ENCODE assay signal across 8 cellular contexts in genomic region chr2:43210467-43211303, GRCh38. TPM values are rescaled to one million over a fixed set of nuclear protein-coding genes. Genes with fewer than 3 reads are reported as not detected.
DNase-seq lines count a peak whose midpoint lies in the region; FAIRE-seq and TF ChIP-seq lines count a peak whose summit lies in the region.

No MANE protein-coding gene starts in this region.

- DNase-seq in Jurkat, Clone E6-1 (ENCODE audit: low read depth, low spot score) = peak; percentile 54
- peak; percentile 55 for DNase-seq in activated CD4-positive, alpha-beta T cell treated with anti-CD3 and anti-CD28 coated beads for 48 hours
- DNase-seq in hepatocyte (ENCODE audit: low spot score) = peak; percentile 80
- DNase-seq in stimulated activated naive CD4-positive, alpha-beta T cell treated with Interleukin-2 at 50 U/mL for 16 hours (lab: John Stamatoyannopoulos, UW) = peak; percentile 32
- no peak for DNase-seq in NCI-H1436 treated with DMSO at 0.1 percent for 48 hours (lab: John Stamatoyannopoulos, UW)
- no peak for DNase-seq in iPS-NIHi7 (ENCODE audit: extremely low spot score)
- DNase-seq in mesenteric fat pad (ENCODE audit: low spot score) = no peak
- no peak for DNase-seq in H54 (ENCODE audit: insufficient read length, low spot score)

- FAIRE-seq in H54 (lab: Jason Lieb, UNC) = no peak

- H3K4me1 ChIP-seq in hepatocyte (ENCODE audit: insufficient read depth) = peaks cover 12% of the 10 kb centered on the region

- TF ChIP-seq POLR2A in H54 (IDR thresholded peaks at IDR 0.05; ENCODE audit: low read depth, low read length) = no peak

- H3K79me2 ChIP-seq in hepatocyte = no peaks in the 10 kb centered on the region

- H2AFZ ChIP-seq in hepatocyte = no peak overlapping the region

- no peak overlapping the region for H3K4me2 ChIP-seq in hepatocyte

- H3K27me3 ChIP-seq in hepatocyte = no peaks in the 10 kb centered on the region

- no peaks in the 10 kb centered on the region for H3K9me3 ChIP-seq in hepatocyte (ENCODE audit: low read depth)

- no peaks in the 10 kb centered on the region for H4K20me1 ChIP-seq in hepatocyte (ENCODE audit: insufficient read depth, poor library complexity, severe bottlenecking)

- TF ChIP-seq CTCF in hepatocyte (IDR thresholded peaks at IDR 0.05; ENCODE audit: poor library complexity) = no peak

- H3K27ac ChIP-seq in hepatocyte = peak overlapping the region; percentile 84

- H3K36me3 ChIP-seq in hepatocyte (replicated peaks; ENCODE audit: insufficient read depth, low read depth) = no peaks in the 10 kb centered on the region

- H3K4me3 ChIP-seq in Jurkat, Clone E6-1 (ENCODE audit: low read length) = no peak overlapping the region
- H3K4me3 ChIP-seq in hepatocyte = no peak overlapping the region

- no peaks in the 10 kb centered on the region for H3K9me2 ChIP-seq in hepatocyte (replicated peaks; ENCODE audit: insufficient read depth)

- WGBS in hepatocyte (ENCODE audit: low lambda C conversion rate, missing lambda C conversion rate) = 64% methylated on average over 23 of the region's 23 CpGs

RNA-seq across cellular contexts. Expression of gene ZFP36L2, which starts 15.7 kb away (rescaled TPM):
- 37.3 TPM for polyA plus RNA-seq in Jurkat, Clone E6-1 (2012; ENCODE audit: insufficient read depth, insufficient read length)
- total RNA-seq in hepatocyte = 77.6 and 85.1 TPM in 2 replicates
- polyA plus RNA-seq in hepatocyte = 266 and 285 TPM in 2 replicates
- 237 TPM for total RNA-seq in mesenteric fat pad

Comparison
In these comparisons a context has a peak if more than half of its experiments do, and no peak if none do; other contexts are left out.
1. DNase-seq: peak in Jurkat, Clone E6-1 (single experiment), activated CD4-positive, alpha-beta T cell treated with anti-CD3 and anti-CD28 coated beads for 48 hours (single experiment), hepatocyte (single experiment) and stimulated activated naive CD4-positive, alpha-beta T cell treated with Interleukin-2 at 50 U/mL for 16 hours (single experiment); none in NCI-H1436 treated with DMSO at 0.1 percent for 48 hours (single experiment), iPS-NIHi7 (single experiment), mesenteric fat pad (single experiment) and H54 (single experiment).